Comparison of ENCODE assay signal across 21 cellular contexts in genomic region chr14:100571837-100572236, GRCh38.
"Had no signal": no experiment of that assay in that cellular context is flagged by ENCODE, and none has a peak within 500 bp of the region (broad histone marks: within the 10 kb centered on the region; RNA-seq: fewer than 3 reads in every experiment).

No MANE protein-coding gene starts in this region.

- H3K27me3 ChIP-seq: testis had no signal

- H3K36me3 Mint-ChIP-seq: naive B cell had no signal

- H3K9me3 Mint-ChIP-seq: nephron; stimulated activated naive B cell treated with anti-CD40 and anti-IgM and Interleukin-4, amounts not matched to agents 10 μg/mL and 1 μg/mL and 100 μg/mL, for 72 hours; stimulated activated naive CD8-positive, alpha-beta T cell treated with anti-CD3 and anti-CD28 coated beads, Interleukin-15, amount 100 ng/mL, for 72 hours had no signal

- H3K36me3 ChIP-seq: neutrophil, right atrium auricular region, sigmoid colon, tibial nerve had no signal

- H3K27ac Mint-ChIP-seq: nephron; stimulated activated naive B cell treated with anti-CD40 and anti-IgM and Interleukin-4, amounts not matched to agents 10 μg/mL and 1 μg/mL and 100 μg/mL, for 72 hours had no signal

- H3K9me3 ChIP-seq: neutrophil, right atrium auricular region, sigmoid colon, testis, tibial nerve had no signal

- DNase-seq: cortex of kidney; effector CD8-positive, alpha-beta T cell; foreskin melanocyte; head of caudate nucleus; hippocampal formation; kidney glomerular epithelial cell; mesendoderm; naive B cell; posterior cingulate gyrus; sigmoid colon; stimulated activated CD4-positive, alpha-beta T cell treated with anti-CD3 and anti-CD28 coated beads, Interleukin-2, amount 100 ng/mL, for 24 hours; stimulated activated CD4-positive, alpha-beta T cell treated with anti-CD3 and anti-CD28 coated beads, Interleukin-4, amount 100 ng/mL, for 4 hours; stimulated activated naive B cell treated with anti-CD40 and anti-IgM and Interleukin-4, amounts not matched to agents 10 μg/mL and 1 μg/mL and 100 μg/mL, for 72 hours; stimulated activated naive CD8-positive, alpha-beta T cell treated with anti-CD3 and anti-CD28 coated beads, Interleukin-15, amount 100 ng/mL, for 72 hours; testis had no signal

- H3K4me3 ChIP-seq: dorsolateral prefrontal cortex, right atrium auricular region, sigmoid colon, skin epidermis, testis, tibial nerve had no signal

- H3K4me3 Mint-ChIP-seq: stimulated activated naive B cell treated with anti-CD40 and anti-IgM and Interleukin-4, amounts not matched to agents 10 μg/mL and 1 μg/mL and 100 μg/mL, for 72 hours; stimulated activated naive CD8-positive, alpha-beta T cell treated with anti-CD3 and anti-CD28 coated beads, Interleukin-15, amount 100 ng/mL, for 72 hours had no signal

- H3K27ac ChIP-seq: neutrophil, right atrium auricular region, sigmoid colon, skin epidermis, testis, tibial nerve had no signal

- ATAC-seq: stimulated activated naive B cell treated with anti-CD40 and anti-IgM and Interleukin-4, amounts not matched to agents 10 μg/mL and 1 μg/mL and 100 μg/mL, for 72 hours; stimulated activated naive CD8-positive, alpha-beta T cell treated with anti-CD3 and anti-CD28 coated beads, Interleukin-15, amount 100 ng/mL, for 72 hours had no signal
